10 cellular contexts compared by ENCODE assay signal in the genomic region with DNA sequence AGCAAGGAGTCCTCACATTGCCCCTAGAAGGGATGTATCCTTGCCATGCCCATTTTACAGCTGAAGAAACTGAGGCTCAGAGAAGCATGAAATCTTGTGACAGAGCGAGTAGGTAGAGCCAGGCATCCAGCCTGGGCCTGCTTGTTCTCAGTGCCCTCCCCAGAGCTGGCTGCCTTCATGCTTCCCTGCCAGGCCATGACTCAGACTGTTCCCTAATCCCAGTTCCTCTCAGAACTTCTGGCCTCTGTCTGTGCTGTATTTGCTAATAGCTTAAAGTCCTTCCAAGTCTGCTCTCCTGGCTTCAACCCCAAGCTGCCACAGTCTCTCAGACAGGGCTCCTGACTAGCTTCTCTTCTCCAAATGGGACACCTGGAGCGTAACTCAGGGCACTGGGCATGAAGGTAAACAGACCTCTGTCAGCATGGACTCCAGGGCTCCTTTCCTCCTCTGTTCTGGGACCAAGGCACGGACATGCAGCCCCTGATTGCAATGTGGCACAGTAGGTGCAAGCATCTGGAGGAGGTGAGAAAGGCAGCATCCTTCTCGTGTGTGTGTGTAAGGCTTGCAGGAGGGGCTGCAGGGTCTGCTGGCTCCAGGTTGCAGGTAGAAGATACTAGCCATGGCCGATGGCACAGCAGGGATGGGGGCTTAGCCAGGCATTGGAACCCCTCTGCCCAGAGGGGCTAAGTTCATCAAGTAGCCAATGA.
DNase-seq lines count a peak whose midpoint lies in the region; TF ChIP-seq lines count a peak whose summit lies in the region.
"Had no signal": no experiment of that assay in that cellular context is flagged by ENCODE, and none has a peak within 500 bp of the region (broad histone marks: within the 10 kb centered on the region; RNA-seq: fewer than 3 reads in every experiment).

No MANE protein-coding gene starts in this region.

- H3K79me1 ChIP-seq in mesendoderm (ENCODE audit: low read length): no peaks in the 10 kb centered on the region

- H3K4me1 ChIP-seq in GM23248 (ENCODE audit: insufficient read depth) (peaks cover 28% of the 10 kb centered on the region), stomach smooth muscle (ENCODE audit: control insufficient read depth, insufficient read depth, low read length) (peaks cover 20% of the 10 kb centered on the region), mesendoderm (ENCODE audit: control insufficient read depth, low read depth, low read length) (no peaks in the 10 kb centered on the region)

- no peak overlapping the region for H2BK120ac ChIP-seq in mesendoderm (ENCODE audit: low read depth, low read length)

- no peak overlapping the region for H2AFZ ChIP-seq in GM23248

- peaks cover 18% of the 10 kb centered on the region for H3F3A ChIP-seq in GM23248 (ENCODE audit: insufficient read depth)

- H3K18ac ChIP-seq in mesendoderm (ENCODE audit: low read length): no peak overlapping the region

- peaks cover 2% of the 10 kb centered on the region for H3K36me3 Mint-ChIP-seq in brain
- H3K36me3 Mint-ChIP-seq in immature natural killer cell: no peaks in the 10 kb centered on the region
- H3K36me3 Mint-ChIP-seq: naive thymus-derived CD4-positive, alpha-beta T cell had no signal

- H3K4ac ChIP-seq in mesendoderm (ENCODE audit: low read depth, low read length): no peak overlapping the region

- H3K27ac ChIP-seq in GM23248: peak overlapping the region; percentile 56
- peak overlapping the region; percentile 60 for H3K27ac ChIP-seq in stomach smooth muscle (ENCODE audit: low read length)
- H3K27ac ChIP-seq in mesendoderm (ENCODE audit: low read depth, low read length): no peak overlapping the region

- H3K9me3 ChIP-seq in GM23248 (ENCODE audit: low read depth) (no peaks in the 10 kb centered on the region), stomach smooth muscle (ENCODE audit: control insufficient read depth in 2 of 2, low read length in 2 of 2) (no peaks in the 10 kb centered on the region)

- in situ Hi-C loops in GM23248 (cut with MboI): no loop called here

- WGBS in GM23248 (ENCODE audit: low coverage in 1 of 2, low lambda C conversion rate in 2 of 2, missing lambda C conversion rate in 2 of 2), 2 experiments: 37 to 42% methylated on average over 5 of the region's 5 CpGs
- no CpG with 5 or more reads among the region's 5 CpGs for WGBS in mesendoderm (ENCODE audit: extremely low coverage, insufficient coverage, low lambda C conversion rate)

- H3K4me3 Mint-ChIP-seq in brain (peak overlapping the region in 1 of 5 experiments; percentile 52), immature natural killer cell (no peak overlapping the region)
- H3K4me3 Mint-ChIP-seq: naive thymus-derived CD4-positive, alpha-beta T cell; stimulated activated naive CD8-positive, alpha-beta T cell treated with anti-CD3 and anti-CD28 coated beads, Interleukin-15, amount 100 ng/mL, for 72 hours had no signal

- DNase-seq in GM23248: peak; percentile 95
- DNase-seq in islet precursor cell: peak; percentile 59
- no peak for DNase-seq in immature natural killer cell
- DNase-seq in DMS153 (lab: John Stamatoyannopoulos, UW): no peak
- no peak for DNase-seq in activated CD8-positive, alpha-beta memory T cell treated with anti-CD3 and anti-CD28 coated beads, Interleukin-2, amount 50 U/mL, for 48 hours
- no peak for DNase-seq in mesendoderm
- DNase-seq: naive thymus-derived CD4-positive, alpha-beta T cell; stimulated activated naive CD8-positive, alpha-beta T cell treated with anti-CD3 and anti-CD28 coated beads, Interleukin-15, amount 100 ng/mL, for 72 hours had no signal

- no peak overlapping the region for H3K23ac ChIP-seq in mesendoderm (ENCODE audit: low read length)

- TF ChIP-seq CTCF in brain (conservative IDR thresholded peaks at IDR 0.05): no peak

- H2BK15ac ChIP-seq in mesendoderm (replicated peaks; ENCODE audit: low read depth): no peak overlapping the region

- no peak overlapping the region for H3K4me3 ChIP-seq in GM23248
- H3K4me3 ChIP-seq in stomach smooth muscle (ENCODE audit: low read length in 2 of 2): peak overlapping the region in 1 of 2 donors; percentile 15
- H3K4me3 ChIP-seq in mesendoderm (ENCODE audit: low read length): no peak overlapping the region

- no peak overlapping the region for H3K56ac ChIP-seq in mesendoderm (ENCODE audit: low read length)

- H4K5ac ChIP-seq in mesendoderm (ENCODE audit: low read length): no peak overlapping the region

- H3K4me1 Mint-ChIP-seq in brain: peaks cover 21% of the 10 kb centered on the region
- no peaks in the 10 kb centered on the region for H3K4me1 Mint-ChIP-seq in immature natural killer cell
- H3K4me1 Mint-ChIP-seq: naive thymus-derived CD4-positive, alpha-beta T cell; stimulated activated naive CD8-positive, alpha-beta T cell treated with anti-CD3 and anti-CD28 coated beads, Interleukin-15, amount 100 ng/mL, for 72 hours had no signal

- no peak overlapping the region for H2BK5ac ChIP-seq in mesendoderm (ENCODE audit: low read length)

- H3K9ac ChIP-seq in GM23248: no peak overlapping the region; the same call in 1 of the 2 replicates
- no peak overlapping the region for H3K9ac ChIP-seq in stomach smooth muscle (ENCODE audit: low read length in 2 of 2)
- H3K9ac ChIP-seq in mesendoderm (ENCODE audit: low read length): no peak overlapping the region

- no peaks in the 10 kb centered on the region for H4K20me1 ChIP-seq in GM23248 (ENCODE audit: insufficient read depth)

- H3K27me3 Mint-ChIP-seq in brain (peaks cover 4% of the 10 kb centered on the region), immature natural killer cell (ENCODE audit: low read depth in 3 of 3) (peaks cover 1 to 9% (median 7%) of the 10 kb centered on the region in 3 donors)

- H2AK5ac ChIP-seq in mesendoderm (ENCODE audit: low read length): no peak overlapping the region

- H3K9me3 Mint-ChIP-seq in brain (peaks cover 0 to 2% (median 0%) of the 10 kb centered on the region in 5 experiments), immature natural killer cell (peaks cover 0 to 3% (median 0%) of the 10 kb centered on the region in 6 donors)
- H3K9me3 Mint-ChIP-seq: stimulated activated naive CD8-positive, alpha-beta T cell treated with anti-CD3 and anti-CD28 coated beads, Interleukin-15, amount 100 ng/mL, for 72 hours had no signal

- no peaks in the 10 kb centered on the region for H3K27me3 ChIP-seq in GM23248 (replicated peaks; ENCODE audit: insufficient read depth)
- H3K27me3 ChIP-seq in stomach smooth muscle (ENCODE audit: control insufficient read depth in 1 of 2, insufficient read depth in 2 of 2, low read length in 2 of 2): peaks cover 2 to 10% of the 10 kb centered on the region in 2 donors
- H3K27me3 ChIP-seq in mesendoderm (ENCODE audit: insufficient read depth, low read length, poor library complexity): no peaks in the 10 kb centered on the region

- no peaks in the 10 kb centered on the region for H3K9me2 ChIP-seq in GM23248 (ENCODE audit: insufficient read depth)

- H3K79me2 ChIP-seq in GM23248 (ENCODE audit: insufficient read depth) (peaks cover 35% of the 10 kb centered on the region), mesendoderm (ENCODE audit: control insufficient read depth, insufficient read depth, low read length) (no peaks in the 10 kb centered on the region)

- no peak overlapping the region for H4K8ac ChIP-seq in mesendoderm (ENCODE audit: low read depth, low read length)

- H3K4me2 ChIP-seq in GM23248 (ENCODE audit: unreplicated experiment) (peak overlapping the region; percentile 28), mesendoderm (ENCODE audit: low read length) (no peak overlapping the region)

- H3K27ac Mint-ChIP-seq in brain: peak overlapping the region in 4 of 5 experiments; percentile 44 to 85 (median 71)
- peak overlapping the region in 1 of 6 donors; percentile 67 for H3K27ac Mint-ChIP-seq in immature natural killer cell
- H3K27ac Mint-ChIP-seq: naive thymus-derived CD4-positive, alpha-beta T cell; stimulated activated naive CD8-positive, alpha-beta T cell treated with anti-CD3 and anti-CD28 coated beads, Interleukin-15, amount 100 ng/mL, for 72 hours had no signal

- H3K36me3 ChIP-seq in GM23248 (ENCODE audit: low read depth) (no peaks in the 10 kb centered on the region), stomach smooth muscle (ENCODE audit: control insufficient read depth in 2 of 2, insufficient read depth in 2 of 2, low read length in 2 of 2) (no peaks in the 10 kb centered on the region), mesendoderm (ENCODE audit: control insufficient read depth, insufficient read depth, low read length) (no peaks in the 10 kb centered on the region)

Comparison
In these comparisons a context has a peak if more than half of its experiments do, and no peak if none do; other contexts are left out.
1. DNase-seq: peak in GM23248 (single experiment) and islet precursor cell (single experiment); none in immature natural killer cell (0 of 3), DMS153 (single experiment), activated CD8-positive, alpha-beta memory T cell treated with anti-CD3 and anti-CD28 coated beads, Interleukin-2, amount 50 U/mL, for 48 hours (single experiment) and mesendoderm (single experiment).